Comparison of ENCODE assay signal across 12 cellular contexts in the genomic region with DNA sequence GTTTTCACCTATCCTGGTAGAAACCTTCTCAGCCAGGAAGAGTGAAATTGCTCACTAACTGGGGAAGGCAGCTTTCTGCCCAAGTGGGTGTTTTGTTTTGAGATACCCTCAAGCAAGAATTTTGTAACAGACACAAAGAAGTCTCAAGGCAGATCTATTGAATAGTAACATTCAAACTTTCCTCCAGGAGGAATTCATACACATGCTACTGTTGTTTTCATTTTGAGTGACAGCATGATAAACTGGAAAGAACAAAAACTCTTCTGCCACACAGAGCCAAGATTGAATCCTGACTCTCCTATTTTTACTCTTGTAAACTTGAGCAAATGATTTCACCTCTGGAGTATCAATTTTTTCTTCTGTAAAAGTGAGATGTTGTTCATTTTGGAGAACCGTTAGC.
"Had no signal": no experiment of that assay in that cellular context is flagged by ENCODE, and none has a peak within 500 bp of the region (broad histone marks: within the 10 kb centered on the region; RNA-seq: fewer than 3 reads in every experiment).

No MANE protein-coding gene starts in this region.

- H3K4me1 ChIP-seq: foreskin keratinocyte, prostate gland had no signal

- H3K36me3 Mint-ChIP-seq: type B pancreatic cell had no signal

- H3K4me3 Mint-ChIP-seq: activated CD8-positive, alpha-beta T cell treated with anti-CD3 and anti-CD28 coated beads, Interleukin-2, amount 10 ng/mL, durations not matched to agents 7 days and 5 days; nephron; type B pancreatic cell had no signal

- H3K4me1 Mint-ChIP-seq: nephron had no signal

- H3K9me3 Mint-ChIP-seq: nephron, type B pancreatic cell had no signal

- H3K27ac ChIP-seq: foreskin keratinocyte, prostate gland had no signal

- DNase-seq: activated CD4-positive, CD25-positive, alpha-beta regulatory T cell treated with anti-CD3 and anti-CD28 coated beads, Interleukin-2, amount 50 U/mL, for 72 hours; activated CD8-positive, alpha-beta memory T cell treated with anti-CD3 and anti-CD28 coated beads, Interleukin-2, amount 50 U/mL, for 48 hours; activated CD8-positive, alpha-beta T cell treated with anti-CD3 and anti-CD28 coated beads, Interleukin-2, amount 10 ng/mL, durations not matched to agents 7 days and 5 days; foreskin keratinocyte; heart left ventricle; left colon; mammary epithelial cell; mucosa of descending colon; stimulated activated CD4-positive, alpha-beta T cell treated with anti-CD3 and anti-CD28 coated beads, Interleukin-4, amount 100 ng/mL, for 4 hours had no signal

- H3K4me3 ChIP-seq: heart left ventricle, mucosa of descending colon, prostate gland had no signal

- ATAC-seq: activated CD8-positive, alpha-beta T cell treated with anti-CD3 and anti-CD28 coated beads, Interleukin-2, amount 10 ng/mL, durations not matched to agents 7 days and 5 days; foreskin keratinocyte; heart left ventricle; left colon; mucosa of descending colon had no signal

- H3K27ac Mint-ChIP-seq: activated CD8-positive, alpha-beta T cell treated with anti-CD3 and anti-CD28 coated beads, Interleukin-2, amount 10 ng/mL, durations not matched to agents 7 days and 5 days; nephron; type B pancreatic cell had no signal

- H3K27me3 Mint-ChIP-seq: type B pancreatic cell had no signal

- H3K27me3 ChIP-seq: foreskin keratinocyte, heart left ventricle had no signal

- H3K9me3 ChIP-seq: heart left ventricle, mucosa of descending colon, prostate gland had no signal

- H3K36me3 ChIP-seq: heart left ventricle, prostate gland had no signal
